Comparison of ENCODE assay signal across 21 cellular contexts in genomic region chr5:9194509-9194908, GRCh38.
DNase-seq lines count a peak whose midpoint lies in the region; ATAC-seq and TF ChIP-seq lines count a peak whose summit lies in the region.
"Had no signal": no experiment of that assay in that cellular context is flagged by ENCODE, and none has a peak within 500 bp of the region (broad histone marks: within the 10 kb centered on the region; RNA-seq: fewer than 3 reads in every experiment).

No MANE protein-coding gene starts in this region.

- no peaks in the 10 kb centered on the region for H3K9me3 ChIP-seq in right atrium auricular region
- H3K9me3 ChIP-seq: transverse colon had no signal

- H3K36me3 ChIP-seq in brain microvascular endothelial cell (replicated peaks) (no peaks in the 10 kb centered on the region), right atrium auricular region (no peaks in the 10 kb centered on the region)
- H3K36me3 ChIP-seq: transverse colon had no signal

- in situ Hi-C loops in brain microvascular endothelial cell (cut with HindIII; ENCODE audit: low pct_ligation_motif_present, low sequenced_read_pairs) = no loop called here

- DNase-seq in AG08395 (ENCODE audit: low spot score) (peak; percentile 71), HS-5 (ENCODE audit: low read depth) (peak; percentile 64), brain microvascular endothelial cell (peak; percentile 46), left kidney (ENCODE audit: low read depth, low spot score) (peak; percentile 39), NCI-H345 (lab: John Stamatoyannopoulos, UW) (no peak), right atrium auricular region (ENCODE audit: low spot score) (no peak)
- DNase-seq in activated CD4-positive, alpha-beta T cell treated with anti-CD3 and anti-CD28 coated beads, Interleukin-2, amount 50 U/mL, for 1 hour = no peak
- DNase-seq: activated CD4-positive, CD25-positive, alpha-beta regulatory T cell treated with anti-CD3 and anti-CD28 coated beads, Interleukin-2, amount 50 U/mL, for 72 hours; activated CD8-positive, alpha-beta memory T cell treated with anti-CD3 and anti-CD28 coated beads, Interleukin-2, amount 50 U/mL, for 4 hours; activated naive CD4-positive, alpha-beta T cell; COR-L47; effector memory CD4-positive, alpha-beta T cell; glutamatergic neuron; NCI-H1417 treated with DMSO at 0.1 percent for 48 hours; NCI-H226; SHP77 treated with DMSO at 0.1 percent for 48 hours; small intestine; T-helper 2 cell; transverse colon had no signal

- peak overlapping the region; percentile 16 for H3K27ac ChIP-seq in brain microvascular endothelial cell
- H3K27ac ChIP-seq in right atrium auricular region = no peak overlapping the region
- H3K27ac ChIP-seq: transverse colon had no signal

- no peaks in the 10 kb centered on the region for H3K27me3 ChIP-seq in brain microvascular endothelial cell (replicated peaks)
- no peaks in the 10 kb centered on the region for H3K27me3 ChIP-seq in right atrium auricular region
- H3K27me3 ChIP-seq: transverse colon had no signal

- H3K4me3 ChIP-seq in brain microvascular endothelial cell (ENCODE audit: low read depth, low read length) (no peak overlapping the region), right atrium auricular region (no peak overlapping the region)
- H3K4me3 ChIP-seq: transverse colon had no signal

- no peak for ATAC-seq in GM21367 (IDR thresholded peaks at IDR 0.05; ENCODE audit: unreplicated experiment)
- ATAC-seq: stimulated activated effector memory CD8-positive, alpha-beta T cell treated with anti-CD3 and anti-CD28 coated beads, Interleukin-12 subunit alpha, Interleukin-12 subunit beta, amount 100 ng/mL, for 72 hours had no signal

- H3K4me1 ChIP-seq in right atrium auricular region = no peaks in the 10 kb centered on the region
- H3K4me1 ChIP-seq: transverse colon had no signal

- no peak for TF ChIP-seq CTCF in brain microvascular endothelial cell (IDR thresholded peaks at IDR 0.05; ENCODE audit: low read depth, low read length, missing control alignments)
- no peak for TF ChIP-seq CTCF in right atrium auricular region (IDR thresholded peaks at IDR 0.05)

Comparison
In these comparisons a context has a peak if more than half of its experiments do, and no peak if none do; other contexts are left out.
1. DNase-seq: peak in AG08395 (single experiment), HS-5 (single experiment), brain microvascular endothelial cell (single experiment) and left kidney (single experiment); none in activated CD4-positive, alpha-beta T cell treated with anti-CD3 and anti-CD28 coated beads, Interleukin-2, amount 50 U/mL, for 1 hour (single experiment), NCI-H345 (single experiment) and right atrium auricular region (single experiment).